Comparison of ENCODE assay signal across 27 cellular contexts in the genomic region with DNA sequence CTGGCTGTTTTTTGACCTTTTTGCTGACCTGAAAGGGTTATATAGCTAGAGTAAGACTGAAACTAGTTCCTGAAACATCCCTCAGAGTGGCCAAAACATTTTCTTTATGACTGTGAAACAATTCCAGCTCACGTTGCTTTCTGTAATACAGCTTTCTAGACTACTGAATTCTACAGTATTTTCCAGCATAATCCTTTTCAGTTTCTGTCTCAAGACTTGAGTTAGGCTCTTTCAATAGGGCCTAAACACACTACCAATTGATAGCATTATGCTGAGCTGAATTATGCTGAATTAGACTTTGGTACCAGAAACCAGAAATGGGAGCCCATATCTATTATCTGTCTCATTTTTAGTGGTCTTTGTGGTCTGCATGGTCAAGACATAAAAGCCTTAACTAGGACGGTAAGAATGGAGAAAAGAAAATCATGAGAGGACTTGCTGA.
DNase-seq lines count a peak whose midpoint lies in the region; ATAC-seq, FAIRE-seq and TF ChIP-seq lines count a peak whose summit lies in the region.
"Had no signal": no experiment of that assay in that cellular context is flagged by ENCODE, and none has a peak within 500 bp of the region (broad histone marks: within the 10 kb centered on the region; RNA-seq: fewer than 3 reads in every experiment).

No MANE protein-coding gene starts in this region.

- H3K27me3 Mint-ChIP-seq in chondrocyte (ENCODE audit: low read depth), result no peaks in the 10 kb centered on the region
- no peaks in the 10 kb centered on the region for H3K27me3 Mint-ChIP-seq in activated T-helper 17 cell treated with anti-CD3 and anti-CD28 coated beads, Interleukin-2, amount 50 U/mL, for 72 hours

- no peaks in the 10 kb centered on the region for H3K27me3 ChIP-seq in GM12878 (replicated peaks in 1 of 2; ENCODE audit: control insufficient read depth in 2 of 2, insufficient read depth in 2 of 2, low read length in 1 of 2)
- no peaks in the 10 kb centered on the region for H3K27me3 ChIP-seq in vagina
- H3K27me3 ChIP-seq: foreskin keratinocyte, hepatocyte, tibial nerve had no signal

- H3K4me1 ChIP-seq in GM12878 (ENCODE audit: control insufficient read depth, insufficient read depth, low read length), result peaks cover 7% of the 10 kb centered on the region; the same call in 1 of the 2 replicates
- H3K4me1 ChIP-seq in vagina, result peaks cover 2% of the 10 kb centered on the region
- H3K4me1 ChIP-seq: foreskin keratinocyte, psoas muscle had no signal

- no peak overlapping the region for H3K27ac Mint-ChIP-seq in chondrocyte (ENCODE audit: unreplicated experiment)
- no peak overlapping the region for H3K27ac Mint-ChIP-seq in activated T-helper 17 cell treated with anti-CD3 and anti-CD28 coated beads, Interleukin-2, amount 50 U/mL, for 72 hours
- H3K27ac Mint-ChIP-seq: activated naive CD4-positive, alpha-beta T cell treated with anti-CD3 and anti-CD28 coated beads, Interleukin-2, amount 50 U/mL, for 72 hours; H9; memory B cell had no signal

- H3K4me1 Mint-ChIP-seq in chondrocyte (ENCODE audit: low read depth), result peaks cover 3% of the 10 kb centered on the region
- H3K4me1 Mint-ChIP-seq in activated T-helper 17 cell treated with anti-CD3 and anti-CD28 coated beads, Interleukin-2, amount 50 U/mL, for 72 hours, result no peaks in the 10 kb centered on the region
- H3K4me1 Mint-ChIP-seq: memory B cell had no signal

- no peak overlapping the region for H3K4me2 ChIP-seq in GM12878 (ENCODE audit: control insufficient read depth, insufficient read depth)
- H3K4me2 ChIP-seq: hepatocyte, PC-9 had no signal

- peaks cover 8% of the 10 kb centered on the region for H3K9me3 Mint-ChIP-seq in chondrocyte (ENCODE audit: low read depth)
- peaks cover 5% of the 10 kb centered on the region for H3K9me3 Mint-ChIP-seq in activated T-helper 17 cell treated with anti-CD3 and anti-CD28 coated beads, Interleukin-2, amount 50 U/mL, for 72 hours

- no peak overlapping the region for H3K9ac ChIP-seq in GM12878 (ENCODE audit: control insufficient read depth, insufficient read depth, low read length)

- H3K4me3 ChIP-seq in GM12878, result no peak overlapping the region
- H3K4me3 ChIP-seq in vagina, result no peak overlapping the region
- H3K4me3 ChIP-seq: coronary artery, hepatocyte, PC-9, psoas muscle, tibial nerve had no signal

- H3K36me3 Mint-ChIP-seq in chondrocyte (ENCODE audit: low read depth), result no peaks in the 10 kb centered on the region
- H3K36me3 Mint-ChIP-seq in activated T-helper 17 cell treated with anti-CD3 and anti-CD28 coated beads, Interleukin-2, amount 50 U/mL, for 72 hours (ENCODE audit: low read depth), result no peaks in the 10 kb centered on the region
- H3K36me3 Mint-ChIP-seq: activated naive CD4-positive, alpha-beta T cell treated with anti-CD3 and anti-CD28 coated beads, Interleukin-2, amount 50 U/mL, for 72 hours; memory B cell had no signal

- WGBS in GM12878 (ENCODE audit: insufficient coverage, insufficient replicate concordance, low lambda C conversion rate, missing lambda C conversion rate), result 0% methylated on average over 2 of the region's 2 CpGs

- SMC1A ChIA-PET in GM12878 (lab: Charles Lee; ENCODE audit: uncharacterized antibody, unreplicated experiment), result interaction anchor here (0.7 to 1.6 kb wide), 4 partner anchors 13 to 95 kb away, joined by 3 to 4 read pairs (median 3); no protein-coding TSS in a partner anchor

- TF ChIP-seq POLR2A in GM12878 (IDR thresholded peaks at IDR 0.05; ENCODE audit: low read depth, low read length) (no peak), vagina (IDR thresholded peaks at IDR 0.05) (no peak)

- no TSS peak for BruUV-seq in GM12878 (replicated peaks; lab: Mats Ljungman, UMichigan)

- no peak for FAIRE-seq in GM12878 (lab: Jason Lieb, UNC)
- FAIRE-seq: GM18507 had no signal

- no peak for TF ChIP-seq RAD21 in GM12878 (IDR thresholded peaks at IDR 0.05; ENCODE audit: insufficient read depth, low read depth, low read length)

- DNase-seq in GM12878 (ENCODE audit: low read depth, low spot score), result peak; percentile 19
- no peak for DNase-seq in vagina (ENCODE audit: extremely low spot score in 2 of 2)
- DNase-seq in chondrocyte (ENCODE audit: low spot score), result no peak
- no peak for DNase-seq in stimulated activated CD8-positive, alpha-beta memory T cell treated with anti-CD3 and anti-CD28 coated beads, Interleukin-4, amount 100 ng/mL, for 48 hours
- DNase-seq: activated CD8-positive, alpha-beta memory T cell treated with anti-CD3 and anti-CD28 coated beads, Interleukin-2, amount 50 U/mL, for 4 hours; anterior cingulate cortex; foreskin keratinocyte; H9; KBM-7; NCI-H1694; NCI-H510A; PC-9; psoas muscle; SHP77; T-helper 9 cell had no signal

- intact Hi-C loops in GM12878 (cut with micrococcal nuclease; ENCODE audit: unreplicated experiment), result no loop called here
- intact Hi-C loops in vagina (cut with DNase I), result no loop called here

- H4K20me1 ChIP-seq in GM12878 (ENCODE audit: control insufficient read depth, insufficient read depth), result no peaks in the 10 kb centered on the region

- ATAC-seq in GM18907 (IDR thresholded peaks at IDR 0.05; ENCODE audit: unreplicated experiment), result peak; percentile 51
- ATAC-seq in HG02610 (IDR thresholded peaks at IDR 0.05; ENCODE audit: unreplicated experiment), result peak; percentile 68
- ATAC-seq in HG03159 (IDR thresholded peaks at IDR 0.05; ENCODE audit: unreplicated experiment), result peak; percentile 52
- peak; percentile 36 for ATAC-seq in GM12878
- ATAC-seq in activated T-helper 17 cell treated with anti-CD3 and anti-CD28 coated beads, Interleukin-2, amount 50 U/mL, for 72 hours (replicated peaks), result no peak
- ATAC-seq: activated naive CD4-positive, alpha-beta T cell treated with anti-CD3 and anti-CD28 coated beads, Interleukin-2, amount 50 U/mL, for 72 hours; esophagus mucosa; foreskin keratinocyte; psoas muscle had no signal

- H3K36me3 ChIP-seq in GM12878 (ENCODE audit: control insufficient read depth in 2 of 2, insufficient read depth in 2 of 2, low read length in 1 of 2), result no peaks in the 10 kb centered on the region
- no peaks in the 10 kb centered on the region for H3K36me3 ChIP-seq in vagina
- H3K36me3 ChIP-seq: tibial nerve had no signal

- H3K27ac ChIP-seq in GM12878 (ENCODE audit: control insufficient read depth, insufficient read depth), result no peak overlapping the region
- H3K27ac ChIP-seq in vagina, result no peak overlapping the region
- H3K27ac ChIP-seq: C4-2B, coronary artery, foreskin keratinocyte, hepatocyte, PC-9, psoas muscle, tibial nerve had no signal

- CTCF ChIA-PET in GM12878 (lab: Yijun Ruan, JAX), result interaction anchor here (1.1 kb wide), 1 partner anchor 27 kb away, joined by 3 read pairs; no protein-coding TSS in a partner anchor

- in situ Hi-C loops in GM12878 (cut with MboI), result no loop called here

- TF ChIP-seq CTCF in GM12878 (IDR thresholded peaks at IDR 0.05 in 2 of 3, conservative IDR thresholded peaks at IDR 0.05 in 1 of 3; ENCODE audit: control insufficient read depth in 2 of 3, extremely low read depth in 1 of 3, insufficient read depth in 1 of 3, low read depth in 3 of 3, low read length in 3 of 3) (no peak), vagina (IDR thresholded peaks at IDR 0.05) (no peak), chondrocyte (IDR thresholded peaks at IDR 0.05) (no peak)

- H3K79me2 ChIP-seq in GM12878 (ENCODE audit: control insufficient read depth, insufficient read depth, low read length), result no peaks in the 10 kb centered on the region
- H3K79me2 ChIP-seq: hepatocyte had no signal

- TF ChIP-seq EP300 in GM12878 (IDR thresholded peaks at IDR 0.05; ENCODE audit: borderline replicate concordance in 1 of 2, control insufficient read depth in 1 of 2, low read depth in 2 of 2, low read length in 2 of 2), result no peak

- no peaks in the 10 kb centered on the region for H3K9me3 ChIP-seq in GM12878 (replicated peaks; ENCODE audit: control insufficient read depth, insufficient read depth, low read length)
- no peaks in the 10 kb centered on the region for H3K9me3 ChIP-seq in vagina
- H3K9me3 ChIP-seq: tibial nerve had no signal

- H3K4me3 Mint-ChIP-seq in chondrocyte (ENCODE audit: unreplicated experiment), result no peak overlapping the region
- no peak overlapping the region for H3K4me3 Mint-ChIP-seq in activated T-helper 17 cell treated with anti-CD3 and anti-CD28 coated beads, Interleukin-2, amount 50 U/mL, for 72 hours
- H3K4me3 Mint-ChIP-seq: H9, memory B cell had no signal

- POLR2A ChIA-PET in GM12878 (lab: Charles Lee), result interaction anchor here (0.6 kb wide), 1 partner anchor 148 kb away, joined by 3 read pairs; no protein-coding TSS in a partner anchor

- no peak overlapping the region for H2AFZ ChIP-seq in GM12878 (ENCODE audit: control insufficient read depth, low read depth, low read length)
- H2AFZ ChIP-seq: hepatocyte, PC-9 had no signal

- RAD21 ChIA-PET in GM12878 (lab: Charles Lee; ENCODE audit: unreplicated experiment), result interaction anchor here (1.1 kb wide), 1 partner anchor 48 kb away, joined by 3 read pairs; no protein-coding TSS in a partner anchor

TF ChIP-seq in GM12878, 131 proteins besides CTCF, POLR2A, EP300 and RAD21 (continues in another document):
- peak in 1 of 2 experiments; percentile 39; a peak in 1 of 4 replicates for TF ChIP-seq BHLHE40 (IDR thresholded peaks at IDR 0.05; ENCODE audit: borderline replicate concordance in 1 of 2, low read depth in 2 of 2, low read length in 1 of 2)
- peak; percentile 58 to 62; a peak in 2 of 4 replicates for TF ChIP-seq IKZF2 (IDR thresholded peaks at IDR 0.05)
- peak; percentile 91 for TF ChIP-seq NR2F1 (conservative IDR thresholded peaks at IDR 0.05)
